27 cellular contexts compared by ENCODE assay signal in the genomic region with DNA sequence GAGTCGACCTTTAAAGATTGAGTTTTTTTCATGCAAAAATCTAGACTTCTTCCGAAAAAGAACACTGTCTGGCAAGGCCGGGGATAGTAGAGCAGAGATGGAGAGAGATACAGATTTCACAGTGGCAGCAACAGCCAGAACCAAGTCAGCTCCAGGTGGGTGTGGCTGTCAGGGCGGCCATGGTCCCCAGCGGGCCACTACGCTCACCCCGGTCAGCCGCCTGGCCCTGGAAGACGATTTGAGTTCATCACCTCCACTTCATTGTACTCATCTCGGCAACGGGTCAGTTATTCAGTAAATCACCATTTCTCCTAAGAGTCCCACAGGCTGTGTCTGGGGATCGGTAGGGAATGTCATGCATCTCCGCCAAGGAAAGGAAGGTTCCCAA. TPM values are rescaled to one million over a fixed set of nuclear protein-coding genes. Genes with fewer than 3 reads are reported as not detected.
"Had no signal": no experiment of that assay in that cellular context is flagged by ENCODE, and none has a peak within 500 bp of the region (broad histone marks: within the 10 kb centered on the region; RNA-seq: fewer than 3 reads in every experiment).

No MANE protein-coding gene starts in this region.

- H3K27ac Mint-ChIP-seq: activated CD4-positive, alpha-beta memory T cell treated with anti-CD3 and anti-CD28 coated beads for 36 hours; activated CD4-positive, alpha-beta T cell treated with anti-CD3 and anti-CD28 coated beads, Interleukin-2, amount 10 ng/mL, durations not matched to agents 7 days and 5 days; activated T-cell treated with anti-CD3 and anti-CD28 coated beads, Interleukin-2, amount 50 U/mL, for 72 hours; activated T-helper 2 cell treated with anti-CD3 and anti-CD28 coated beads, Interferon-gamma antibody, Interleukin-2, Interleukin-4, amounts not matched to agents 10 μg/mL and 5 μg/mL and 100 μg/mL, durations not matched to agents 14 hours and 24 hours and 36 hours; T-helper 1 cell treated with Interleukin-12 subunit alpha and Interleukin-12 subunit beta and Interleukin-4 antibody, amounts not matched to agents 30 μg/mL and 1 μg/mL, for 36 hours; WTC11 had no signal

- H3K27me3 ChIP-seq: SJSA1 had no signal

- H3K4me3 Mint-ChIP-seq: activated CD4-positive, alpha-beta memory T cell treated with anti-CD3 and anti-CD28 coated beads for 36 hours; activated CD4-positive, alpha-beta T cell treated with anti-CD3 and anti-CD28 coated beads, Interleukin-2, amount 10 ng/mL, durations not matched to agents 7 days and 5 days; activated T-cell treated with anti-CD3 and anti-CD28 coated beads, Interleukin-2, amount 50 U/mL, for 72 hours; T-helper 1 cell treated with Interleukin-12 subunit alpha and Interleukin-12 subunit beta and Interleukin-4 antibody, amounts not matched to agents 30 μg/mL and 1 μg/mL, for 36 hours; WTC11 had no signal

- H3K36me3 ChIP-seq: SJSA1 had no signal

- H3K4me1 Mint-ChIP-seq: activated CD4-positive, alpha-beta T cell treated with anti-CD3 and anti-CD28 coated beads, Interleukin-2, amount 10 ng/mL, durations not matched to agents 7 days and 5 days; WTC11 had no signal

- ATAC-seq: activated T-cell treated with anti-CD3 and anti-CD28 coated beads, Interleukin-2, amount 50 U/mL, for 72 hours; Panc1; WTC11 had no signal

- H3K27me3 Mint-ChIP-seq: activated CD4-positive, alpha-beta T cell treated with anti-CD3 and anti-CD28 coated beads, Interleukin-2, amount 10 ng/mL, durations not matched to agents 7 days and 5 days had no signal

- DNase-seq: activated CD4-positive, alpha-beta memory T cell treated with anti-CD3 and anti-CD28 coated beads for 36 hours; activated CD4-positive, alpha-beta T cell treated with anti-CD3 and anti-CD28 coated beads, Interleukin-2, amount 10 ng/mL, durations not matched to agents 7 days and 5 days; activated CD4-positive, CD25-positive, alpha-beta regulatory T cell treated with anti-CD3 and anti-CD28 coated beads, Interleukin-2, amount 50 U/mL, for 72 hours; activated CD8-positive, alpha-beta memory T cell treated with anti-CD3 and anti-CD28 coated beads, Interleukin-2, amount 50 U/mL, for 4 hours; activated gamma-delta T cell treated with Interleukin-2 at 50 U/mL for 16 hours; activated naive CD4-positive, alpha-beta T cell treated with anti-CD3 and anti-CD28 coated beads, Interleukin-2, amount 50 U/mL, for 16 hours; activated T-cell treated with anti-CD3 and anti-CD28 coated beads, Interleukin-2, amount 50 U/mL, for 72 hours; aorta; IMR-90; Kasumi-1; KBM-7; NCI-H1105 treated with DMSO at 0.1 percent for 48 hours; NCI-H1436 treated with DMSO at 0.1 percent for 48 hours; NCI-H187; NCI-H2081 treated with DMSO at 0.1 percent for 48 hours; NCI-H2227 treated with DMSO at 0.1 percent for 48 hours; NCI-H446 treated with DMSO at 0.1 percent for 48 hours; NCI-H524 treated with DMSO at 0.1 percent for 48 hours; NCI-H774; RPMI8226; SHP77 had no signal

- H3K4me1 ChIP-seq: SJSA1 had no signal

- H3K4me3 ChIP-seq: SJSA1 had no signal

- H3K27ac ChIP-seq: SJSA1 had no signal

RNA-seq across cellular contexts. Expression of a gene that starts 53.0 kb away (rescaled TPM):
- total RNA-seq: OCI-LY7, SJSA1 had no signal
